In the genomic region with DNA sequence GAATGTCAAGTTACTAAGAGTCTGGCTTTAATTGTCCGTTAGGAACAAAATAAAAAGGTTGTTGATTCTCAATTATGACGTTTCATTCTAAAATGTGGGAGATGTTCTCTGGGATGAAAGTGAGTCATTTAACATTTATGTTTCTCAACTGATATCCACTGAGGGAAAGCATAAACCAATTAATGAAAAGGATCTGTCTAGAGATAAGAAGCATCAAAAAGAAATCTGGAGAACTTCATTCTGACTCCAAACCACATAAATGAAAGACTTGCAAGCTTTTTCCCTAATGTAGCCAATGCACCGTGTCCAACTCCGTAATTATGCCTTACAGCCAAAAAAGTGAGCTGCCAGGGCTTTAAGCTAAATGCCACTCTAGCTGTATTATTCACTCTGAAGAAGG, we compare ENCODE assay signal across 1 cellular context.
TF ChIP-seq lines count a peak whose summit lies in the region.

No MANE protein-coding gene starts in this region.

TF ChIP-seq in IMR-90, 13 proteins besides CTCF, POLR2A, EP300 and RAD21 (continued from another document):
- TF ChIP-seq BHLHE40 (IDR thresholded peaks at IDR 0.05; ENCODE audit: low read depth, low read length) (no peak), MXI1 (IDR thresholded peaks at IDR 0.05; ENCODE audit: borderline replicate concordance, low read depth, low read length) (no peak), NFE2L2 (IDR thresholded peaks at IDR 0.05; ENCODE audit: low read depth, low read length) (no peak), FOS (IDR thresholded peaks at IDR 0.05; ENCODE audit: low read depth, low read length) (peak; percentile 53), RCOR1 (IDR thresholded peaks at IDR 0.05; ENCODE audit: insufficient replicate concordance, low read length) (no peak), RFX5 (IDR thresholded peaks at IDR 0.05; ENCODE audit: low read depth, low read length) (no peak)
- TF ChIP-seq, protein P1, sequence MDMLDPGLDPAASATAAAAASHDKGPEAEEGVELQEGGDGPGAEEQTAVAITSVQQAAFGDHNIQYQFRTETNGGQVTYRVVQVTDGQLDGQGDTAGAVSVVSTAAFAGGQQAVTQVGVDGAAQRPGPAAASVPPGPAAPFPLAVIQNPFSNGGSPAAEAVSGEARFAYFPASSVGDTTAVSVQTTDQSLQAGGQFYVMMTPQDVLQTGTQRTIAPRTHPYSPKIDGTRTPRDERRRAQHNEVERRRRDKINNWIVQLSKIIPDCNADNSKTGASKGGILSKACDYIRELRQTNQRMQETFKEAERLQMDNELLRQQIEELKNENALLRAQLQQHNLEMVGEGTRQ (IDR thresholded peaks at IDR 0.05; ENCODE audit: low read depth, low read length) = 0 out of 2 replicates have a peak, but pooled peaks have one; percentile 26
